ENCODE assay signal across 22 cellular contexts in the genomic region with DNA sequence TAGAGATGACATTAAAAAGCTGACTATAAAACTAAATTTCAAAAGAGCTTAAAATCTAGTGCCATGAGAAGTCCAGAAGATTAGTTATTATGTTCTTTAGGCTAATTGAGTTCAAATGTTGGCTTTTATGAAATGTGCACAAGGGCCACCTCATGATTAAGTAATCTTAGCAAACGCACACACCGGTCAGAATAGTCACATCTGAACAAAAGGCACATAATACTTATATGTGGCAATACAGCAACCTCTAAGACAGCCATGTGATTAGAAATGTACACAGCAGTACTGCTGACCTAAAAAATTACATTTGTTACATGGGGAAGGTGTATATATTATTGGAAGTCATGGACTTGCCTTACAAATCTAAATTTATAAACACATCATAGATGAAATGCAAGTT.
"Had no signal": no experiment of that assay in that cellular context is flagged by ENCODE, and none has a peak within 500 bp of the region (broad histone marks: within the 10 kb centered on the region; RNA-seq: fewer than 3 reads in every experiment).

No MANE protein-coding gene starts in this region.

- DNase-seq: dermis blood vessel endothelial cell; dorsolateral prefrontal cortex; effector CD4-positive, alpha-beta T cell; effector memory CD4-positive, alpha-beta T cell; esophagus squamous epithelium; foreskin fibroblast; foreskin melanocyte; gastrocnemius medialis; glutamatergic neuron; head of caudate nucleus; heart right ventricle; hippocampal formation; left cardiac atrium; left ventricle myocardium inferior; lower lobe of right lung; mesenchymal stem cell; naive thymus-derived CD4-positive, alpha-beta T cell had no signal

- H3K36me3 ChIP-seq: esophagus squamous epithelium, gastrocnemius medialis, heart right ventricle, left ventricle myocardium inferior, lower lobe of right lung had no signal

- H3K27me3 ChIP-seq: dorsolateral prefrontal cortex, esophagus squamous epithelium, gastrocnemius medialis, heart right ventricle had no signal

- H3K4me3 ChIP-seq: coronary artery, dorsolateral prefrontal cortex, esophagus squamous epithelium, gastrocnemius medialis, heart right ventricle, left ventricle myocardium inferior, lower lobe of right lung had no signal

- H3K4me1 ChIP-seq: esophagus squamous epithelium, gastrocnemius medialis, heart right ventricle, left ventricle myocardium inferior, lower lobe of right lung had no signal

- ATAC-seq: gastrocnemius medialis; heart right ventricle; left cardiac atrium; lower lobe of right lung; naive thymus-derived CD4-positive, alpha-beta T cell had no signal

- FAIRE-seq: colon, endothelial cell of umbilical vein, islet of Langerhans, keratinocyte had no signal

- H3K9me3 ChIP-seq: esophagus squamous epithelium, gastrocnemius medialis, lower lobe of right lung had no signal
